Comparison of ENCODE assay signal across 19 cellular contexts in genomic region chr17:29357821-29358232, GRCh38. TPM values are rescaled to one million over a fixed set of nuclear protein-coding genes. Genes with fewer than 3 reads are reported as not detected.
DNase-seq lines count a peak whose midpoint lies in the region; ATAC-seq and TF ChIP-seq lines count a peak whose summit lies in the region.
"Had no signal": no experiment of that assay in that cellular context is flagged by ENCODE, and none has a peak within 500 bp of the region (broad histone marks: within the 10 kb centered on the region; RNA-seq: fewer than 3 reads in every experiment).

No MANE protein-coding gene starts in this region.

- H3K4me3 ChIP-seq in GM23248 = no peak overlapping the region
- H3K4me3 ChIP-seq: esophagus squamous epithelium, HAP-1, pancreas, smooth muscle cell had no signal

- in situ Hi-C loops in GM23248 (cut with MboI) = loop anchor here (25.0 kb wide), 1 partner anchor 179 kb away; no protein-coding TSS in a partner anchor
- in situ Hi-C loops in SK-MEL-5 (cut with HindIII; ENCODE audit: low pct_unique_long_range_greater_than_20kb, low sequenced_read_pairs) = no loop called here

- peaks cover 10% of the 10 kb centered on the region; the same call in 1 of the 2 replicates for H3F3A ChIP-seq in GM23248 (ENCODE audit: insufficient read depth)

- H3K79me2 ChIP-seq in GM23248 (ENCODE audit: insufficient read depth) = no peaks in the 10 kb centered on the region

- H3K9me2 ChIP-seq in GM23248 (ENCODE audit: insufficient read depth) = no peaks in the 10 kb centered on the region

- H4K20me1 ChIP-seq in GM23248 (ENCODE audit: insufficient read depth) = no peaks in the 10 kb centered on the region

- TF ChIP-seq POLR2A in GM18505 (IDR thresholded peaks at IDR 0.05; ENCODE audit: borderline replicate concordance, extremely low read depth, insufficient read depth, insufficient read length) = no peak

- no peaks in the 10 kb centered on the region for H3K9me3 ChIP-seq in GM23248 (ENCODE audit: low read depth)
- H3K9me3 ChIP-seq: esophagus squamous epithelium, HAP-1, pancreas had no signal

- 89 to 92% methylated on average over 5 of the region's 5 CpGs for WGBS in GM23248 (ENCODE audit: low coverage in 1 of 2, low lambda C conversion rate in 2 of 2, missing lambda C conversion rate in 2 of 2), 2 experiments

- H3K4me1 Mint-ChIP-seq in activated T-cell treated with anti-CD3 and anti-CD28 coated beads, Interleukin-2, amount 50 U/mL, for 24 hours (ENCODE audit: low read depth) = peaks cover 5% of the 10 kb centered on the region

- peak overlapping the region; percentile 62 for H3K27ac Mint-ChIP-seq in activated T-cell treated with anti-CD3 and anti-CD28 coated beads, Interleukin-2, amount 50 U/mL, for 24 hours
- H3K27ac Mint-ChIP-seq: activated CD4-positive, alpha-beta memory T cell treated with anti-CD3 and anti-CD28 coated beads for 36 hours had no signal

- H3K4me3 Mint-ChIP-seq in activated T-cell treated with anti-CD3 and anti-CD28 coated beads, Interleukin-2, amount 50 U/mL, for 24 hours = no peak overlapping the region
- H3K4me3 Mint-ChIP-seq: activated CD4-positive, alpha-beta memory T cell treated with anti-CD3 and anti-CD28 coated beads for 36 hours had no signal

- no peak for DNase-seq in activated T-cell treated with anti-CD3 and anti-CD28 coated beads, Interleukin-2, amount 50 U/mL, for 24 hours
- DNase-seq in activated T-cell treated with anti-CD3 and anti-CD28 coated beads for 4 hours (no peak), GM23248 (peak; percentile 26), SK-MEL-5 (ENCODE audit: low read depth, low spot score) (peak; percentile 61), iris pigment epithelial cell (ENCODE audit: low read depth) (peak; percentile 70), AG08395 (ENCODE audit: low spot score) (no peak)
- DNase-seq: activated CD4-positive, alpha-beta memory T cell treated with anti-CD3 and anti-CD28 coated beads for 36 hours; activated gamma-delta T cell; COR-L47; esophagus squamous epithelium; hypothalamus; left cardiac atrium; NCI-H1105 treated with DMSO at 0.1 percent for 48 hours; pancreas; stimulated activated naive CD4-positive, alpha-beta T cell had no signal

- no peaks in the 10 kb centered on the region for H3K27me3 ChIP-seq in GM23248 (replicated peaks; ENCODE audit: insufficient read depth)
- H3K27me3 ChIP-seq: esophagus squamous epithelium, pancreas had no signal

- H3K27ac ChIP-seq in GM23248 = no peak overlapping the region
- H3K27ac ChIP-seq: esophagus squamous epithelium, pancreas had no signal

- ATAC-seq in HG03442 (IDR thresholded peaks at IDR 0.05; ENCODE audit: unreplicated experiment) (no peak), GM18505 (IDR thresholded peaks at IDR 0.05; ENCODE audit: unreplicated experiment) (no peak)
- ATAC-seq: pancreas had no signal

- no peak overlapping the region for H3K4me2 ChIP-seq in GM23248 (ENCODE audit: unreplicated experiment)
- H3K4me2 ChIP-seq: smooth muscle cell had no signal

- H3K9me3 Mint-ChIP-seq in activated T-cell treated with anti-CD3 and anti-CD28 coated beads, Interleukin-2, amount 50 U/mL, for 24 hours = no peaks in the 10 kb centered on the region
- H3K9me3 Mint-ChIP-seq: activated CD4-positive, alpha-beta memory T cell treated with anti-CD3 and anti-CD28 coated beads for 36 hours had no signal

- peaks cover 12% of the 10 kb centered on the region for H3K4me1 ChIP-seq in GM23248 (ENCODE audit: insufficient read depth)
- H3K4me1 ChIP-seq: esophagus squamous epithelium, pancreas had no signal

- H3K9ac ChIP-seq in GM23248 = no peak overlapping the region

- no peaks in the 10 kb centered on the region for H3K36me3 ChIP-seq in GM23248 (ENCODE audit: low read depth)
- H3K36me3 ChIP-seq: esophagus squamous epithelium, HAP-1, pancreas had no signal

- no peaks in the 10 kb centered on the region for H3K27me3 Mint-ChIP-seq in activated T-cell treated with anti-CD3 and anti-CD28 coated beads, Interleukin-2, amount 50 U/mL, for 24 hours
- H3K27me3 Mint-ChIP-seq: activated CD4-positive, alpha-beta memory T cell treated with anti-CD3 and anti-CD28 coated beads for 36 hours had no signal

- no peaks in the 10 kb centered on the region for H3K36me3 Mint-ChIP-seq in activated T-cell treated with anti-CD3 and anti-CD28 coated beads, Interleukin-2, amount 50 U/mL, for 24 hours (ENCODE audit: low read depth)
- H3K36me3 Mint-ChIP-seq: activated CD4-positive, alpha-beta memory T cell treated with anti-CD3 and anti-CD28 coated beads for 36 hours had no signal

- 0 out of 2 replicates have a peak overlapping the region, but pooled peaks have one; percentile 10 for H2AFZ ChIP-seq in GM23248

RNA-seq across cellular contexts. Expression of gene TAOK1, which starts 32.3 kb away (rescaled TPM):
- 48.4 and 49.9 TPM in 2 replicates for total RNA-seq in GM23248 (2014; rRNA removed; shearing (Covaris generic))
- 7.1 and 7.6 TPM in 2 replicates for polyA plus RNA-seq in GM23248 (2016; fragmentation: Nextera tagmentation; extraction: Ambion mirVana)
- total RNA-seq in SK-MEL-5 (2014; rRNA removed; shearing (Covaris generic)) = 37.3 and 45.0 TPM in 2 replicates
- polyA plus RNA-seq in SK-MEL-5 (2015; cell fraction: cytosol; rRNA removed) = 17.2 and 24.8 TPM in 2 replicates
- 29.3 and 34.9 TPM in 2 replicates for polyA plus RNA-seq in SK-MEL-5 (2015; cell fraction: nucleus; rRNA removed)

Comparison
In these comparisons a context has a peak if more than half of its experiments do, and no peak if none do; other contexts are left out.
1. DNase-seq: peak in GM23248 (single experiment), SK-MEL-5 (single experiment) and iris pigment epithelial cell (single experiment); none in activated T-cell treated with anti-CD3 and anti-CD28 coated beads, Interleukin-2, amount 50 U/mL, for 24 hours (single experiment), activated T-cell treated with anti-CD3 and anti-CD28 coated beads for 4 hours (single experiment) and AG08395 (single experiment).